ENCODE assay signal across 8 cellular contexts in genomic region chr14:23551266-23552028, GRCh38. TPM values are rescaled to one million over a fixed set of nuclear protein-coding genes. Genes with fewer than 3 reads are reported as not detected.
DNase-seq lines count a peak whose midpoint lies in the region; ATAC-seq, FAIRE-seq and TF ChIP-seq lines count a peak whose summit lies in the region.

TSS of gene ZFHX2 (minus strand) at chr14:23551765. CDS start at chr14:23535325, 16,440 bp downstream.

- no peaks in the 10 kb centered on the region for H3K9me3 Mint-ChIP-seq in astrocyte (ENCODE audit: unreplicated experiment)

- H4K20me1 ChIP-seq in astrocyte (ENCODE audit: insufficient read depth, low read length) = no peaks in the 10 kb centered on the region

- in situ Hi-C loops in gastrocnemius medialis (cut with MboI; ENCODE audit: low sequenced_read_pairs in 4 of 4) = loop anchor here in 2 of 4 donors (10.0 to 25.0 kb wide), 3 partner anchors 214 to 964 kb away; partner anchors contain the start of genes ABHD4 (in 1 of the 2), DAD1 (in 1 of the 2) and PABPN1 (in 1 of the 2)

- H3K27me3 ChIP-seq in astrocyte (ENCODE audit: insufficient read depth, low read length) (no peaks in the 10 kb centered on the region), iPS-15b (ENCODE audit: control insufficient read depth, insufficient read depth, low read length) (no peaks in the 10 kb centered on the region), gastrocnemius medialis (no peaks in the 10 kb centered on the region)

- H3K79me2 ChIP-seq in astrocyte (ENCODE audit: insufficient read depth, low read length) = peaks cover 8% of the 10 kb centered on the region

- no peak for TF ChIP-seq POLR2A in gastrocnemius medialis (IDR thresholded peaks at IDR 0.05)

- DNase-seq in NCI-H1930 (lab: John Stamatoyannopoulos, UW) = peak; percentile 85 to 86
- peak; percentile 61 for DNase-seq in T-helper 9 cell
- DNase-seq in astrocyte (ENCODE audit: low read depth) = peak; percentile 40
- peak in 1 of 2 donors; percentile 43 for DNase-seq in gastrocnemius medialis

- H3K4me3 ChIP-seq in GM12875 (ENCODE audit: low read depth, low read length) (peak within 1 kb of the TSS; percentile 52), astrocyte (ENCODE audit: insufficient read depth, low read depth, low read length) (peak within 1 kb of the TSS; percentile 73), iPS-15b (ENCODE audit: low read depth, low read length) (peak within 1 kb of the TSS; percentile 88), gastrocnemius medialis (peak within 1 kb of the TSS; percentile 57 to 72 (median 65))

- no peaks in the 10 kb centered on the region for H3K27me3 Mint-ChIP-seq in astrocyte (ENCODE audit: low read depth, unreplicated experiment)

- no peaks in the 10 kb centered on the region for H3K9me3 ChIP-seq in astrocyte (ENCODE audit: insufficient read depth, low read depth, low read length)
- no peaks in the 10 kb centered on the region for H3K9me3 ChIP-seq in iPS-15b (ENCODE audit: control insufficient read depth, insufficient read depth, low read length)
- H3K9me3 ChIP-seq in gastrocnemius medialis = no peaks in the 10 kb centered on the region

- peak within 1 kb of the TSS; percentile 79 for H3K4me3 Mint-ChIP-seq in astrocyte (ENCODE audit: unreplicated experiment)

- peaks cover 20% of the 10 kb centered on the region for H3K4me1 ChIP-seq in astrocyte (ENCODE audit: insufficient read depth, low read length)
- peaks cover 39% of the 10 kb centered on the region for H3K4me1 ChIP-seq in iPS-15b (ENCODE audit: control insufficient read depth, insufficient read depth, low read length)
- H3K4me1 ChIP-seq in gastrocnemius medialis = peaks cover 4 to 21% of the 10 kb centered on the region in 2 donors

- no peaks in the 10 kb centered on the region for H3K36me3 ChIP-seq in astrocyte (ENCODE audit: insufficient read depth, low read length)
- no peaks in the 10 kb centered on the region for H3K36me3 ChIP-seq in iPS-15b (ENCODE audit: control insufficient read depth, insufficient read depth, low read length)
- no peaks in the 10 kb centered on the region for H3K36me3 ChIP-seq in gastrocnemius medialis

- no peak for FAIRE-seq in astrocyte (lab: Jason Lieb, UNC)

- intact Hi-C loops in gastrocnemius medialis (cut with DNase I; ENCODE audit: low total_unique reads) = loop anchor here (10.0 kb wide), 2 partner anchors 627 to 883 kb away; partner anchors contain the start of gene PRMT5

- ATAC-seq in HG02885 (IDR thresholded peaks at IDR 0.05; ENCODE audit: poor library complexity, unreplicated experiment) = peak; percentile 62
- ATAC-seq in gastrocnemius medialis = peak; percentile 23 to 39
- no peak for ATAC-seq in HG02840 (IDR thresholded peaks at IDR 0.05; ENCODE audit: low FRiP score, unreplicated experiment)

- peak within 1 kb of the TSS; percentile 81 for H3K9ac ChIP-seq in astrocyte (ENCODE audit: low read length)
- peak within 1 kb of the TSS; percentile 76 for H3K9ac ChIP-seq in iPS-15b (ENCODE audit: low read depth, low read length)

- H3K4me1 Mint-ChIP-seq in astrocyte (ENCODE audit: low read depth, unreplicated experiment) = peaks cover under 1% of the 10 kb centered on the region

- H3K27ac ChIP-seq in astrocyte (ENCODE audit: low read depth, low read length) = no peak within 1 kb of the TSS
- peak within 1 kb of the TSS; percentile 52 to 72 (median 62) for H3K27ac ChIP-seq in gastrocnemius medialis

- H3K27ac Mint-ChIP-seq in astrocyte (ENCODE audit: unreplicated experiment) = peak within 1 kb of the TSS; percentile 79

- TF ChIP-seq CTCF in GM12875 (IDR thresholded peaks at IDR 0.05; ENCODE audit: borderline replicate concordance, insufficient read depth, low read depth, low read length) (no peak), astrocyte (IDR thresholded peaks at IDR 0.05; ENCODE audit: insufficient read depth, low read depth, low read length) (no peak), gastrocnemius medialis (IDR thresholded peaks at IDR 0.05 in 4 of 5, conservative IDR thresholded peaks at IDR 0.05 in 1 of 5) (no peak)

- H3K36me3 Mint-ChIP-seq in astrocyte (ENCODE audit: low read depth, unreplicated experiment) = no peaks in the 10 kb centered on the region

- peak within 1 kb of the TSS; percentile 98 for H3K4me2 ChIP-seq in astrocyte (ENCODE audit: low read length)

- peak within 1 kb of the TSS; percentile 80 for H2AFZ ChIP-seq in astrocyte (ENCODE audit: low read depth, low read length)

RNA-seq across cellular contexts. Expression of gene ZFHX2, which starts in this region (rescaled TPM):
- total RNA-seq in astrocyte (27.3 TPM in 2 replicates), gastrocnemius medialis (under 1 TPM in 3 of 4 donors, not detected in 1; 0.23 to 0.44 (median 0.41) TPM)

Comparison
In these comparisons a context has a peak if more than half of its experiments do, and no peak if none do; other contexts are left out.
1. RNA of gene ZFHX2 (total RNA-seq): 27.3 TPM in astrocyte; 0.23 to 0.44 TPM in gastrocnemius medialis; every median in the first group is over 10 times any median in the second.
2. Peak in ATAC-seq, H3K4me3 ChIP-seq and H3K27ac ChIP-seq in gastrocnemius medialis; RNA of the gene not detected or under 1 TPM.
3. Peak in every context shown above with its lines, with median percentiles within 50 percentile points of each other: H3K4me3 ChIP-seq.